In the genomic region with DNA sequence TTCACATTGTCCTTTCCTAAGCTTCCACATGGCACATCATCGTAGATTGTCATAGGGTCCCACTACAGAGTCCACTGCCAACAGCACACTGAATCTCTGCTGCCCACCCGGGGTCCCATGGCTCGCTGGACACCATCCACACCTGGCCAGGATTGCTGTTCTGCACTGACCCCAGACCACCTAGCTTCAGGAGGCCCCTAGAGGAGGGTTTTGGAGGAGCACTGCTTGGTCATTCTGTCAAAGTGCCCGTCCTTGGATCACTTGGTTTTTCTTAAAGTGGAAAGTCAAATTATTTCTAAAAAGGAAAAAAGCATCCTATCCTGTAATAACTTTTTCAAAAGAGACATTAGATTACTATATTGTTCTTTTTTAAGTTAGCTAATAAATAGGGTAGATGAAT, we compare ENCODE assay signal across 26 cellular contexts. TPM values are rescaled to one million over a fixed set of nuclear protein-coding genes. Genes with fewer than 3 reads are reported as not detected.
DNase-seq lines count a peak whose midpoint lies in the region; ATAC-seq, FAIRE-seq and TF ChIP-seq lines count a peak whose summit lies in the region.
"Had no signal": no experiment of that assay in that cellular context is flagged by ENCODE, and none has a peak within 500 bp of the region (broad histone marks: within the 10 kb centered on the region; RNA-seq: fewer than 3 reads in every experiment).

No MANE protein-coding gene starts in this region.

- no peak for TF ChIP-seq EP300 in A549 (IDR thresholded peaks at IDR 0.05)

- H3K27ac Mint-ChIP-seq in H9 (no peak overlapping the region), WTC11 (no peak overlapping the region)

- H3K14ac ChIP-seq in H9 (ENCODE audit: insufficient read depth, low read length), result no peak overlapping the region

- H3K23me2 ChIP-seq in H9 (ENCODE audit: insufficient read length, low read depth, low read length, poor library complexity, severe bottlenecking), result no peaks in the 10 kb centered on the region

- no peak overlapping the region for H2BK120ac ChIP-seq in H9 (ENCODE audit: low read depth, low read length, poor library complexity, severe bottlenecking)

- H2BK12ac ChIP-seq in H9 (ENCODE audit: insufficient read length, low read depth, low read length), result no peak overlapping the region

- H4K5ac ChIP-seq in H9 (ENCODE audit: insufficient read length, low read depth, low read length), result no peak overlapping the region

- H3K79me2 ChIP-seq in H9 (ENCODE audit: insufficient read depth, low read length), result no peaks in the 10 kb centered on the region

- H3K9me3 ChIP-seq in A549 (no peaks in the 10 kb centered on the region), H9 (ENCODE audit: control insufficient read depth, low read depth, low read length) (no peaks in the 10 kb centered on the region), lower lobe of right lung (no peaks in the 10 kb centered on the region)
- H3K9me3 ChIP-seq: BE2C, SJCRH30 had no signal

- WGBS in A549 (ENCODE audit: missing lambda C conversion rate), result 30% methylated on average over 4 of the region's 4 CpGs
- WGBS in H9 (ENCODE audit: extremely low coverage, insufficient read length, low lambda C conversion rate), result no CpG with 5 or more reads among the region's 4 CpGs

- H2BK20ac ChIP-seq in H9 (ENCODE audit: low read depth, low read length, poor library complexity, severe bottlenecking), result no peak overlapping the region

- H3K27me3 Mint-ChIP-seq in H9 (ENCODE audit: low read depth) (no peaks in the 10 kb centered on the region), WTC11 (ENCODE audit: low read depth) (0 out of 2 replicates have a peak, but pooled peaks cover 2% of the 10 kb centered on the region)

- no peaks in the 10 kb centered on the region for H3K36me3 Mint-ChIP-seq in H9 (ENCODE audit: insufficient read depth in 1 of 3, low read depth in 3 of 3)
- no peaks in the 10 kb centered on the region for H3K36me3 Mint-ChIP-seq in WTC11

- H2AFZ ChIP-seq in H9 (ENCODE audit: low read length), result no peak overlapping the region
- H2AFZ ChIP-seq: PC-9 had no signal

- no peak overlapping the region for H2AK5ac ChIP-seq in H9 (ENCODE audit: insufficient read length, low read length)

- H2BK5ac ChIP-seq in H9 (ENCODE audit: insufficient read length, low read length), result no peak overlapping the region

- no peak overlapping the region for H4K8ac ChIP-seq in H9 (replicated peaks; ENCODE audit: insufficient read length, low read depth, low read length)

- no peak overlapping the region for H3K18ac ChIP-seq in H9 (ENCODE audit: insufficient read length, low read depth, low read length)

- peaks cover 7% of the 10 kb centered on the region; the same call in 1 of the 3 replicates for H3K4me1 ChIP-seq in A549
- no peaks in the 10 kb centered on the region for H3K4me1 ChIP-seq in H9 (ENCODE audit: insufficient read depth, low read length)
- no peaks in the 10 kb centered on the region for H3K4me1 ChIP-seq in lower lobe of right lung
- H3K4me1 ChIP-seq: BE2C, SJCRH30 had no signal

- no peak overlapping the region for H3K4me3 Mint-ChIP-seq in H9
- no peak overlapping the region for H3K4me3 Mint-ChIP-seq in WTC11

- H2BK15ac ChIP-seq in H9 (ENCODE audit: low read depth, low read length), result no peak overlapping the region

- H3K27me3 ChIP-seq in H9 (ENCODE audit: insufficient read depth, low read length), result no peaks in the 10 kb centered on the region
- H3K27me3 ChIP-seq in lower lobe of right lung (ENCODE audit: low read depth), result peaks cover 8% of the 10 kb centered on the region
- H3K27me3 ChIP-seq: BE2C, SJCRH30 had no signal

- H3K4me3 ChIP-seq in A549 (no peak overlapping the region), epithelial cell of proximal tubule (ENCODE audit: low read depth, low read length) (no peak overlapping the region), lower lobe of right lung (no peak overlapping the region)
- H3K4me3 ChIP-seq: GM12878, PC-9, SJCRH30 had no signal

- no peak overlapping the region for H4K91ac ChIP-seq in H9 (ENCODE audit: insufficient read length, low read depth, low read length)

- no peaks in the 10 kb centered on the region for H3K79me1 ChIP-seq in H9 (ENCODE audit: insufficient read depth, low read depth, low read length, poor library complexity, severe bottlenecking)

- H3K9ac ChIP-seq in H9 (ENCODE audit: extremely low read depth, insufficient read length, low read length), result no peak overlapping the region

- CTCF ChIA-PET in A549 (lab: Yijun Ruan, JAX), result interaction anchor here (0.9 to 1.9 kb wide), 6 partner anchors 10 to 326 kb away, joined by 3 to 6 read pairs (median 3); no protein-coding TSS in a partner anchor
- CTCF ChIA-PET in WTC11 (lab: Charles Lee), result interaction anchor here (0.7 to 1.6 kb wide), 6 partner anchors 8 to 326 kb away, joined by 3 to 7 read pairs (median 3); no protein-coding TSS in a partner anchor

- no peaks in the 10 kb centered on the region for H3K4me1 Mint-ChIP-seq in H9
- H3K4me1 Mint-ChIP-seq in WTC11, result no peaks in the 10 kb centered on the region

- H3K56ac ChIP-seq in H9 (ENCODE audit: insufficient read length, low read depth, low read length), result no peak overlapping the region

- TF ChIP-seq CTCF in A549 (IDR thresholded peaks at IDR 0.05) (no peak), H9 (conservative IDR thresholded peaks at IDR 0.05) (peak; percentile 43; the same call in 2 of the 3 replicates), WTC11 (IDR thresholded peaks at IDR 0.05) (no peak), epithelial cell of proximal tubule (conservative IDR thresholded peaks at IDR 0.05; ENCODE audit: low read depth, low read length) (peak; percentile 9), lower lobe of right lung (IDR thresholded peaks at IDR 0.05) (no peak)

- intact Hi-C loops in lower lobe of right lung (cut with DNase I), result no loop called here

- H3K27ac ChIP-seq in A549 (no peak overlapping the region), H9 (ENCODE audit: insufficient read length, low read depth, low read length) (no peak overlapping the region), lower lobe of right lung (no peak overlapping the region)
- H3K27ac ChIP-seq: 22Rv1, PC-9, SJCRH30 had no signal

- DNase-seq in A549 (ENCODE audit: low read depth in 1 of 2, low spot score in 1 of 2) (no peak), H9 (no peak), WTC11 (ENCODE audit: low spot score) (no peak), epithelial cell of proximal tubule (ENCODE audit: low read depth) (no peak), lower lobe of right lung (no peak), germinal center (ENCODE audit: low spot score) (no peak), DMS79 treated with DMSO at 0.1 percent for 48 hours (lab: John Stamatoyannopoulos, UW) (no peak)
- DNase-seq: ACHN; BE2C; DMS153; Karpas-422; NCI-H1092 treated with DMSO at 0.1 percent for 48 hours; NCI-H1436; NCI-H187; NCI-H2081 treated with DMSO at 0.1 percent for 48 hours; NCI-H446; NCI-H524 treated with DMSO at 0.1 percent for 48 hours; NCI-H774; NK-92 treated with Interleukin-12 subunit alpha and Interleukin-12 subunit beta, amount 100 ng/mL, for 24 hours; PC-9; SJCRH30 had no signal

- peak; percentile 40 to 58; a peak in 4 of 6 replicates for ATAC-seq in A549
- ATAC-seq in WTC11, result peak; percentile 68
- ATAC-seq in lower lobe of right lung, result no peak
- no peak for ATAC-seq in HG02870 (IDR thresholded peaks at IDR 0.05; ENCODE audit: unreplicated experiment)
- ATAC-seq: GM12878, Right ventricle myocardium inferior had no signal

- no peaks in the 10 kb centered on the region for H3K36me3 ChIP-seq in lower lobe of right lung
- H3K36me3 ChIP-seq: BE2C, SJCRH30 had no signal

- H3K9me3 Mint-ChIP-seq in H9 (no peaks in the 10 kb centered on the region; a peak in 1 of 5 replicates), WTC11 (peaks cover 13% of the 10 kb centered on the region)

- H4K20me1 ChIP-seq in H9 (ENCODE audit: control insufficient read depth, insufficient read depth, insufficient read length), result no peaks in the 10 kb centered on the region

- H3T11ph ChIP-seq in H9 (ENCODE audit: low read length), result no peak overlapping the region

- TF ChIP-seq RAD21 in A549 (conservative IDR thresholded peaks at IDR 0.05 in 1 of 2, IDR thresholded peaks at IDR 0.05 in 1 of 2), result no peak

- no peak overlapping the region for H3K4ac ChIP-seq in H9 (ENCODE audit: low read depth, low read length)

- no peak for FAIRE-seq in A549 (lab: Jason Lieb, UNC)
- FAIRE-seq: GM12878, H54 had no signal

- H3K23ac ChIP-seq in H9 (ENCODE audit: insufficient read length, low read depth, low read length), result no peak overlapping the region

- POLR2A ChIA-PET in A549 (lab: Yijun Ruan, JAX) (no interaction called here), WTC11 (lab: Charles Lee) (no interaction called here)

- TF ChIP-seq POLR2A in A549 (IDR thresholded peaks at IDR 0.05; ENCODE audit: low read length), result no peak

- no peak overlapping the region for H3K4me2 ChIP-seq in A549
- no peak overlapping the region for H3K4me2 ChIP-seq in H9 (ENCODE audit: insufficient read depth, insufficient read length, low read length)
- H3K4me2 ChIP-seq: PC-9 had no signal

TF ChIP-seq in WTC11, 78 proteins besides CTCF, POLR2A, EP300 and RAD21 (continues in another document):
- no peak for TF ChIP-seq PRRX2 (CRISPR knock-in tag; IDR thresholded peaks at IDR 0.05)
- TF ChIP-seq NR2C2 (CRISPR knock-in tag; IDR thresholded peaks at IDR 0.05), result no peak
- TF ChIP-seq, protein P1, sequence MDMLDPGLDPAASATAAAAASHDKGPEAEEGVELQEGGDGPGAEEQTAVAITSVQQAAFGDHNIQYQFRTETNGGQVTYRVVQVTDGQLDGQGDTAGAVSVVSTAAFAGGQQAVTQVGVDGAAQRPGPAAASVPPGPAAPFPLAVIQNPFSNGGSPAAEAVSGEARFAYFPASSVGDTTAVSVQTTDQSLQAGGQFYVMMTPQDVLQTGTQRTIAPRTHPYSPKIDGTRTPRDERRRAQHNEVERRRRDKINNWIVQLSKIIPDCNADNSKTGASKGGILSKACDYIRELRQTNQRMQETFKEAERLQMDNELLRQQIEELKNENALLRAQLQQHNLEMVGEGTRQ (CRISPR knock-in tag; IDR thresholded peaks at IDR 0.05), result no peak
- no peak for TF ChIP-seq CBFB (CRISPR knock-in tag; IDR thresholded peaks at IDR 0.05; ENCODE audit: low read depth)
- TF ChIP-seq IRF2 (CRISPR knock-in tag; IDR thresholded peaks at IDR 0.05; ENCODE audit: borderline replicate concordance, low read depth), result no peak

RNA-seq across cellular contexts. Expression of gene CHRNA1, which starts 59.0 kb away (rescaled TPM):
- polyA plus RNA-seq in A549 (2011; rRNA removed) (not detected in 2 replicates), A549 (2017; fragmentation: RNase III; extraction: RNeasy Plus Mini Kit Qiagen cat#74134 plus additional on column Dnase treatment) (not detected in 3 replicates)
- not detected in 2 replicates for polyA plus RNA-seq in A549 (2012; cell fraction: cytosol; rRNA removed)
- polyA plus RNA-seq in A549 (2012; cell fraction: nucleus; rRNA removed), result not detected in 2 replicates
- polyA minus RNA-seq in A549 (2011; rRNA and poly(A)+ RNA removed), result not detected in 2 replicates
- total RNA-seq in H9 (2021) (not detected in 2 replicates), WTC11 (2021) (not detected in 3 replicates), epithelial cell of proximal tubule (not detected in 2 replicates), lower lobe of right lung (not detected)
- total RNA-seq: GM12878, PC-9 had no signal

Comparison
In these comparisons a context has a peak if more than half of its experiments do, and no peak if none do; other contexts are left out.
1. ATAC-seq: peak in A549 (2 of 2) and WTC11 (single experiment); none in lower lobe of right lung (0 of 2) and HG02870 (single experiment).
2. CTCF ChIP-seq: peak in H9 (single experiment) and epithelial cell of proximal tubule (single experiment); none in A549 (single experiment), WTC11 (single experiment) and lower lobe of right lung (single experiment).